Comparison of ENCODE assay signal across 9 cellular contexts in the genomic region with DNA sequence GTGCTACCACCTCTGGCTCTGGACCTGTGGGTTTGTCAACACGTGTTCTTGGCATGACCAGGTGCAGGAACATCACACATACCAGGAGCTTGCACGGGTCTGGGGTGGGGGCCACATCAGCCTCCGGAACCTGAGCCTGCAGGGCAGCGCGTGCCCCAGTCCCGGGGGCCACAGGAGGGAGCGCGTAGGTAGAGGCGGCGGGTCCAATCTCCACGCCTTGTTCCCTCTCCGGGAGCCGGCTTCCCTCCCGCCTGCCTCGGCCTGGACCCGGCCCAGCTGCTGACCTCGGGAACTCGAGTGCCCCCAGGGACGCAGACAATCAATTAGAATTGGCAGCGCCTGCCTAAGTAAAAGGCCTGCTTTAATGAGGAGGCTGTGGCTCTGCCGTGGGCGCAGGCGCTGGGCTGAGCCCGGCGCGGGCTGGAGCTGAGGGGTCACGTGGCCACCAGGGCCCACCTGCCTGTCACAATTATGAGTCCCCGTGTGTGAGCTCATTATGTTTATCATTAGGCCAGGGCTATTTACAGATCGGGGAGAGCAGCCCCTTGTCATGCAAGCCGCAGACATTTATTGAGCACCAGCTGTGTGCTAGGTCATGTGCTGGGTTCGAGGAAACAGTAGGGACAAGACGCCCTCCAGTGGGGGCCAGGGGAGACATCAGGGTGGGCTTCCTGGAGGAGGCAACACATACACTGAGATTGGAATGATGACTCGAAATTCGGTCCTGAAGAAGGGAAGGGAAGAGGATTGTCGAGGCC. TPM values are rescaled to one million over a fixed set of nuclear protein-coding genes. Genes with fewer than 3 reads are reported as not detected.
A peak's percentile ranks its signal among the peaks of the same experiment; 100 is the strongest.
DNase-seq lines count a peak whose midpoint lies in the region; ATAC-seq and TF ChIP-seq lines count a peak whose summit lies in the region.
"Had no signal": no experiment of that assay in that cellular context is flagged by ENCODE, and none has a peak within 500 bp of the region (broad histone marks: within the 10 kb centered on the region; RNA-seq: fewer than 3 reads in every experiment).

No MANE protein-coding gene starts in this region.

- TF ChIP-seq CTCF in vagina (IDR thresholded peaks at IDR 0.05), result no peak

- DNase-seq in AG20443 (ENCODE audit: low spot score) (peak; percentile 43), NCI-H1105 (lab: John Stamatoyannopoulos, UW) (peak; percentile 95), islet precursor cell (peak; percentile 78), T-helper 2 cell (no peak), vagina (ENCODE audit: extremely low spot score in 2 of 2) (no peak)
- no peak for DNase-seq in activated naive CD4-positive, alpha-beta T cell treated with anti-CD3 and anti-CD28 coated beads, Interleukin-2, amount 50 U/mL, for 72 hours (ENCODE audit: low spot score in 2 of 2)

- no peak overlapping the region for H3K27ac Mint-ChIP-seq in activated naive CD4-positive, alpha-beta T cell treated with anti-CD3 and anti-CD28 coated beads, Interleukin-2, amount 50 U/mL, for 72 hours

- intact Hi-C loops in vagina (cut with DNase I), result no loop called here

- H3K4me3 ChIP-seq in vagina, result no peak overlapping the region

- no peaks in the 10 kb centered on the region for H3K36me3 ChIP-seq in vagina

- no peak for TF ChIP-seq POLR2A in vagina (IDR thresholded peaks at IDR 0.05)

- ATAC-seq in SK-N-SH treated with all-trans-retinoic acid at 6 μM for 48 hours, result peak; percentile 77
- no peak for ATAC-seq in activated naive CD4-positive, alpha-beta T cell treated with anti-CD3 and anti-CD28 coated beads, Interleukin-2, amount 50 U/mL, for 72 hours
- no peak for ATAC-seq in GM19452 (IDR thresholded peaks at IDR 0.05; ENCODE audit: unreplicated experiment)

- H3K27me3 ChIP-seq in vagina, result no peaks in the 10 kb centered on the region

- no peaks in the 10 kb centered on the region for H3K9me3 ChIP-seq in vagina

- peaks cover 7% of the 10 kb centered on the region for H3K4me1 ChIP-seq in vagina

- H3K9me3 Mint-ChIP-seq in activated naive CD4-positive, alpha-beta T cell treated with anti-CD3 and anti-CD28 coated beads, Interleukin-2, amount 50 U/mL, for 72 hours, result no peaks in the 10 kb centered on the region

- H3K27ac ChIP-seq in vagina, result no peak overlapping the region
- H3K27ac ChIP-seq: C4-2B had no signal

- no peaks in the 10 kb centered on the region for H3K36me3 Mint-ChIP-seq in activated naive CD4-positive, alpha-beta T cell treated with anti-CD3 and anti-CD28 coated beads, Interleukin-2, amount 50 U/mL, for 72 hours

TF ChIP-seq in SK-N-SH treated with all-trans-retinoic acid at 6 μM for 48 hours, 23 proteins besides CTCF, POLR2A, EP300 and RAD21:
- peak; percentile 11; the same call in 1 of the 2 replicates for TF ChIP-seq TCF4 (CRISPR knock-in tag; IDR thresholded peaks at IDR 0.05; ENCODE audit: borderline replicate concordance)
- TF ChIP-seq, protein P1, sequence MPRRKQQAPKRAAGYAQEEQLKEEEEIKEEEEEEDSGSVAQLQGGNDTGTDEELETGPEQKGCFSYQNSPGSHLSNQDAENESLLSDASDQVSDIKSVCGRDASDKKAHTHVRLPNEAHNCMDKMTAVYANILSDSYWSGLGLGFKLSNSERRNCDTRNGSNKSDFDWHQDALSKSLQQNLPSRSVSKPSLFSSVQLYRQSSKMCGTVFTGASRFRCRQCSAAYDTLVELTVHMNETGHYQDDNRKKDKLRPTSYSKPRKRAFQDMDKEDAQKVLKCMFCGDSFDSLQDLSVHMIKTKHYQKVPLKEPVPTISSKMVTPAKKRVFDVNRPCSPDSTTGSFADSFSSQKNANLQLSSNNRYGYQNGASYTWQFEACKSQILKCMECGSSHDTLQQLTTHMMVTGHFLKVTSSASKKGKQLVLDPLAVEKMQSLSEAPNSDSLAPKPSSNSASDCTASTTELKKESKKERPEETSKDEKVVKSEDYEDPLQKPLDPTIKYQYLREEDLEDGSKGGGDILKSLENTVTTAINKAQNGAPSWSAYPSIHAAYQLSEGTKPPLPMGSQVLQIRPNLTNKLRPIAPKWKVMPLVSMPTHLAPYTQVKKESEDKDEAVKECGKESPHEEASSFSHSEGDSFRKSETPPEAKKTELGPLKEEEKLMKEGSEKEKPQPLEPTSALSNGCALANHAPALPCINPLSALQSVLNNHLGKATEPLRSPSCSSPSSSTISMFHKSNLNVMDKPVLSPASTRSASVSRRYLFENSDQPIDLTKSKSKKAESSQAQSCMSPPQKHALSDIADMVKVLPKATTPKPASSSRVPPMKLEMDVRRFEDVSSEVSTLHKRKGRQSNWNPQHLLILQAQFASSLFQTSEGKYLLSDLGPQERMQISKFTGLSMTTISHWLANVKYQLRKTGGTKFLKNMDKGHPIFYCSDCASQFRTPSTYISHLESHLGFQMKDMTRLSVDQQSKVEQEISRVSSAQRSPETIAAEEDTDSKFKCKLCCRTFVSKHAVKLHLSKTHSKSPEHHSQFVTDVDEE (CRISPR knock-in tag; IDR thresholded peaks at IDR 0.05), result no peak

RNA-seq across cellular contexts. Expression of gene TNFAIP8L1, which starts 32.2 kb away (rescaled TPM):
- total RNA-seq in activated naive CD4-positive, alpha-beta T cell treated with anti-CD3 and anti-CD28 coated beads, Interleukin-2, amount 50 U/mL, for 72 hours, result 10 to 100 TPM; 25.9 to 31.3 TPM
- 13.0 TPM for total RNA-seq in vagina

RNA-seq across cellular contexts. Expression of gene SEMA6B, which starts 47.6 kb away (rescaled TPM):
- total RNA-seq in activated naive CD4-positive, alpha-beta T cell treated with anti-CD3 and anti-CD28 coated beads, Interleukin-2, amount 50 U/mL, for 72 hours, result not detected
- 8.3 TPM for total RNA-seq in vagina

Comparison
In these comparisons a context has a peak if more than half of its experiments do, and no peak if none do; other contexts are left out.
1. DNase-seq: peak in AG20443 (single experiment), NCI-H1105 (single experiment) and islet precursor cell (single experiment); none in T-helper 2 cell (0 of 5), activated naive CD4-positive, alpha-beta T cell treated with anti-CD3 and anti-CD28 coated beads, Interleukin-2, amount 50 U/mL, for 72 hours (0 of 2) and vagina (0 of 2).